ENCODE assay signal across 1 cellular context in genomic region chr2:226116346-226116745, GRCh38.
TF ChIP-seq lines count a peak whose summit lies in the region.

No MANE protein-coding gene starts in this region.

TF ChIP-seq in IMR-90, 13 proteins besides CTCF, POLR2A, EP300 and RAD21:
- TF ChIP-seq MXI1 (IDR thresholded peaks at IDR 0.05; ENCODE audit: borderline replicate concordance, low read depth, low read length) (no peak), ELK1 (IDR thresholded peaks at IDR 0.05; ENCODE audit: borderline replicate concordance, low read depth, low read length) (no peak), MAFK (IDR thresholded peaks at IDR 0.05; ENCODE audit: low read depth, low read length) (no peak), CHD1 (IDR thresholded peaks at IDR 0.05; ENCODE audit: low read depth, low read length) (no peak), USF2 (IDR thresholded peaks at IDR 0.05; ENCODE audit: low read depth, low read length) (no peak), SMC3 (IDR thresholded peaks at IDR 0.05; ENCODE audit: low read depth, low read length) (no peak), FOS (IDR thresholded peaks at IDR 0.05; ENCODE audit: low read depth, low read length) (no peak), MAZ (IDR thresholded peaks at IDR 0.05; ENCODE audit: borderline replicate concordance, low read depth, low read length) (no peak), BHLHE40 (IDR thresholded peaks at IDR 0.05; ENCODE audit: low read depth, low read length) (no peak), NFE2L2 (IDR thresholded peaks at IDR 0.05; ENCODE audit: low read depth, low read length) (no peak), RFX5 (IDR thresholded peaks at IDR 0.05; ENCODE audit: low read depth, low read length) (no peak), CEBPB (IDR thresholded peaks at IDR 0.05; ENCODE audit: low read depth, low read length) (no peak), RCOR1 (IDR thresholded peaks at IDR 0.05; ENCODE audit: insufficient replicate concordance, low read length) (no peak)
TF ChIP-seq in IMR-90: peak in this region for 0.
